Comparison of ENCODE assay signal across 9 cellular contexts in the genomic region with DNA sequence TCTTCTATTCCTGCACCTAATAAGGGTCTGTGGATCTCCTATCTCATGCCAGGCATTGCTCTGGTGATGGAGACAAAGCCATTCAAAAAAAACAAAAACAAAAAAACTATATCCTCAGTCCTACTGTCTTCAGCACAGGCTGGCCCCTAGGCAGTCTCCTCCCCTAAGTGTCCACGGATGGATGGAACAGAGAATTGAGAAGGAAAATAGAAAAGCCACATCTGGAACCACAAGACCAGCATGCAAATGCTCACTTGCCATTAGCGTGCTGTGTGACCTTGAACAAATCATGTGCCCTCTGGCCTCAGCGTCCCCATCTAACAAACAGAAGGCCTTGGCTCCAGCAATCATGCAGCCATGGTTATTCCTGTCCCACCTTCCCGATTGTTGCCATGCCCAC.
"Had no signal": no experiment of that assay in that cellular context is flagged by ENCODE, and none has a peak within 500 bp of the region (broad histone marks: within the 10 kb centered on the region; RNA-seq: fewer than 3 reads in every experiment).

No MANE protein-coding gene starts in this region.

- H3K36me3 Mint-ChIP-seq: naive B cell had no signal

- H3K4me3 Mint-ChIP-seq: activated CD4-positive, alpha-beta memory T cell treated with anti-CD3 and anti-CD28 coated beads, Interleukin-2, amount 10 ng/mL, durations not matched to agents 7 days and 5 days; activated naive CD4-positive, alpha-beta T cell treated with anti-CD3 and anti-CD28 coated beads for 36 hours; activated T-helper 1 cell treated with anti-CD3 and anti-CD28 coated beads, Interleukin-12 subunit alpha, Interleukin-12 subunit beta, Interleukin-2, Interleukin-4 antibody, amounts not matched to agents 30 ng/mL and 10 ng/mL and 1 ng/mL, durations not matched to agents 14 hours and 24 hours and 36 hours; naive B cell had no signal

- DNase-seq: activated CD4-positive, alpha-beta memory T cell treated with anti-CD3 and anti-CD28 coated beads, Interleukin-2, amount 10 ng/mL, durations not matched to agents 7 days and 5 days; activated CD4-positive, alpha-beta T cell treated with anti-CD3 and anti-CD28 coated beads for 1 hour; activated naive CD4-positive, alpha-beta T cell treated with anti-CD3 and anti-CD28 coated beads for 36 hours; esophagus squamous epithelium; foreskin fibroblast; head of caudate nucleus; left colon; naive B cell had no signal

- H3K9me3 Mint-ChIP-seq: activated CD4-positive, alpha-beta memory T cell treated with anti-CD3 and anti-CD28 coated beads, Interleukin-2, amount 10 ng/mL, durations not matched to agents 7 days and 5 days; activated naive CD4-positive, alpha-beta T cell treated with anti-CD3 and anti-CD28 coated beads for 36 hours; activated T-helper 1 cell treated with anti-CD3 and anti-CD28 coated beads, Interleukin-12 subunit alpha, Interleukin-12 subunit beta, Interleukin-2, Interleukin-4 antibody, amounts not matched to agents 30 ng/mL and 10 ng/mL and 1 ng/mL, durations not matched to agents 14 hours and 24 hours and 36 hours; naive B cell had no signal

- ATAC-seq: left colon had no signal
